1 cellular context compared by ENCODE assay signal in genomic region chr1:161653971-161654370, GRCh38. TPM values are rescaled to one million over a fixed set of nuclear protein-coding genes. Genes with fewer than 3 reads are reported as not detected.
"Had no signal": no experiment of that assay in that cellular context is flagged by ENCODE, and none has a peak within 500 bp of the region (broad histone marks: within the 10 kb centered on the region; RNA-seq: fewer than 3 reads in every experiment).

No MANE protein-coding gene starts in this region.

RNA-seq across cellular contexts. Expression of gene FCGR3B, which starts 23.0 kb away (rescaled TPM):
- polyA plus RNA-seq: SK-N-SH had no signal
